Comparison of ENCODE assay signal across 2 cellular contexts in genomic region chr14:101985957-101986356, GRCh38.
TF ChIP-seq lines count a peak whose summit lies in the region.

No MANE protein-coding gene starts in this region.

TF ChIP-seq in GM12878, 131 proteins besides CTCF, POLR2A, EP300 and RAD21:
- TF ChIP-seq MYB (IDR thresholded peaks at IDR 0.05; ENCODE audit: borderline replicate concordance, low read depth, low read length) (no peak), ASH2L (IDR thresholded peaks at IDR 0.05; ENCODE audit: borderline replicate concordance, low read depth) (no peak), ELK1 (IDR thresholded peaks at IDR 0.05; ENCODE audit: low read depth, low read length) (no peak), CEBPB (IDR thresholded peaks at IDR 0.05; ENCODE audit: borderline replicate concordance in 1 of 2, low read depth in 2 of 2, low read length in 2 of 2) (no peak), E2F8 (IDR thresholded peaks at IDR 0.05; ENCODE audit: low read depth, partially characterized antibody) (no peak), CHD4 (IDR thresholded peaks at IDR 0.05) (no peak), PAX5 (IDR thresholded peaks at IDR 0.05; ENCODE audit: borderline replicate concordance, low read depth, low read length) (no peak), BCLAF1 (IDR thresholded peaks at IDR 0.05) (no peak), ATF7 (IDR thresholded peaks at IDR 0.05; ENCODE audit: low read depth) (no peak), IRF5 (IDR thresholded peaks at IDR 0.05; ENCODE audit: borderline replicate concordance) (no peak), PBX3 (IDR thresholded peaks at IDR 0.05; ENCODE audit: insufficient replicate concordance, low read depth, low read length) (no peak)

TF ChIP-seq in endothelial cell of umbilical vein, 7 proteins besides CTCF, POLR2A, EP300 and RAD21:
- TF ChIP-seq GATA2 (IDR thresholded peaks at IDR 0.05; ENCODE audit: insufficient read depth, insufficient read length, low read depth, low read length) = no peak
- TF ChIP-seq MYC (IDR thresholded peaks at IDR 0.05; ENCODE audit: low read depth, low read length) = no peak
- no peak for TF ChIP-seq MAX (IDR thresholded peaks at IDR 0.05; ENCODE audit: insufficient read depth, insufficient read length)
- TF ChIP-seq FOS (IDR thresholded peaks at IDR 0.05; ENCODE audit: borderline replicate concordance, insufficient read depth, low read length) = no peak
- TF ChIP-seq EZH2 (IDR thresholded peaks at IDR 0.05; ENCODE audit: borderline replicate concordance, low read depth, low read length, severe bottlenecking) = no peak
- TF ChIP-seq POLR2AphosphoS5 (IDR thresholded peaks at IDR 0.05; ENCODE audit: insufficient read depth, low read depth, low read length) = no peak
- TF ChIP-seq JUN (IDR thresholded peaks at IDR 0.05; ENCODE audit: borderline replicate concordance, insufficient read depth, insufficient read length, low read depth) = no peak
